In the genomic region with DNA sequence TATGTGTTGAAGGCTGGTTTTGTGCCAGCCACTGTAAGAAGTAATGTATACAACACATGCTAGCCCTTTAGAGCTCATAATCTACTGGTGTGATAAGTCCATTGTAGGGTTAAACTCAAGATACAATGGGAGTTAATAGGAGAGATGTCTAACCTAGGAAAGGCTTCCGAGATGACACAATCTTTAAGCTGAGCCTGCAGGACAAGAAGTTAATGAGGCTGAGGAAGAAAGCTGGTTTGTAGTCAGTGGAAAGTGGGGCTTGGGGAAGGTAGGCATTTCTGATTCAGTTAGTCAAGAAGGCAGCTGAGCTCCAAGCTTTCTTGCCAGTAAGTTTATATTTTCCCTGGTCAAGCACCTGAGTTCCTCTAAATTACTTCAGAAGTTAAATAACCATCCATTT, we compare ENCODE assay signal across 17 cellular contexts.
DNase-seq lines count a peak whose midpoint lies in the region; ATAC-seq and TF ChIP-seq lines count a peak whose summit lies in the region.
"Had no signal": no experiment of that assay in that cellular context is flagged by ENCODE, and none has a peak within 500 bp of the region (broad histone marks: within the 10 kb centered on the region; RNA-seq: fewer than 3 reads in every experiment).

No MANE protein-coding gene starts in this region.

- POLR2A ChIA-PET in MCF 10A (lab: Yijun Ruan, JAX): interaction anchor here (1.1 to 1.2 kb wide), 2 partner anchors 14 to 83 kb away, joined by 4 to 5 read pairs; partner anchors contain the start of gene TGFBR2

- no peaks in the 10 kb centered on the region for H3K9me3 Mint-ChIP-seq in MCF 10A (ENCODE audit: unreplicated experiment)
- H3K9me3 Mint-ChIP-seq: GM23338 had no signal

- WGBS in mammary epithelial cell (ENCODE audit: low coverage, missing lambda C conversion rate): 100% methylated on average over 1 of the region's 1 CpG
- WGBS in smooth muscle cell (ENCODE audit: low lambda C conversion rate): 52% methylated on average over 1 of the region's 1 CpG

- no peaks in the 10 kb centered on the region for H3K36me3 ChIP-seq in mammary epithelial cell (ENCODE audit: insufficient read depth, low read length)
- H3K36me3 ChIP-seq in smooth muscle cell (ENCODE audit: low read depth): no peaks in the 10 kb centered on the region

- no peak overlapping the region for H3K27ac Mint-ChIP-seq in MCF 10A (ENCODE audit: low read depth, unreplicated experiment)
- H3K27ac Mint-ChIP-seq: CD4-positive, CD25-positive, alpha-beta regulatory T cell; CD8-positive, alpha-beta memory T cell; GM23338 had no signal

- H3K4me1 ChIP-seq in mammary epithelial cell (ENCODE audit: insufficient read depth, low read length) (peaks cover 11% of the 10 kb centered on the region), smooth muscle cell (ENCODE audit: low read depth) (no peaks in the 10 kb centered on the region)

- DNase-seq in mammary epithelial cell (no peak), MCF 10A (ENCODE audit: unreplicated experiment) (no peak), kidney tubule cell (ENCODE audit: low spot score) (peak; percentile 25), smooth muscle cell (lab: John Stamatoyannopoulos, UW; ENCODE audit: unreplicated experiment) (no peak), NK-92 (lab: John Stamatoyannopoulos, UW; ENCODE audit: unreplicated experiment) (no peak), posterior vena cava (ENCODE audit: low spot score) (no peak)
- DNase-seq: C1 segment of cervical spinal cord; CD4-positive, CD25-positive, alpha-beta regulatory T cell; CD8-positive, alpha-beta memory T cell; COR-L47; HCEC 1CT had no signal

- H3K27me3 ChIP-seq in mammary epithelial cell (ENCODE audit: insufficient read depth, low read length) (no peaks in the 10 kb centered on the region), smooth muscle cell (ENCODE audit: low read depth) (no peaks in the 10 kb centered on the region)

- H3K9ac ChIP-seq in mammary epithelial cell (ENCODE audit: insufficient read depth, low read length) (no peak overlapping the region), smooth muscle cell (ENCODE audit: low read depth) (no peak overlapping the region)

- H4K20me1 ChIP-seq in mammary epithelial cell (ENCODE audit: insufficient read depth, low read length) (no peaks in the 10 kb centered on the region), smooth muscle cell (ENCODE audit: low read depth) (no peaks in the 10 kb centered on the region)

- H3K36me3 Mint-ChIP-seq in MCF 10A (ENCODE audit: insufficient read depth, unreplicated experiment): no peaks in the 10 kb centered on the region
- H3K36me3 Mint-ChIP-seq: CD4-positive, CD25-positive, alpha-beta regulatory T cell; CD8-positive, alpha-beta memory T cell had no signal

- no peak for TF ChIP-seq CTCF in mammary epithelial cell (conservative IDR thresholded peaks at IDR 0.05 in 1 of 2, IDR thresholded peaks at IDR 0.05 in 1 of 2; ENCODE audit: extremely low read depth in 1 of 2, insufficient read depth in 1 of 2, low read depth in 1 of 2, low read length in 2 of 2)
- TF ChIP-seq CTCF in MCF 10A (IDR thresholded peaks at IDR 0.05; ENCODE audit: unreplicated experiment): no peak
- no peak for TF ChIP-seq CTCF in smooth muscle cell (IDR thresholded peaks at IDR 0.05; ENCODE audit: borderline replicate concordance, insufficient read depth, poor library complexity, severe bottlenecking)

- no peak overlapping the region for H3K4me3 Mint-ChIP-seq in MCF 10A (ENCODE audit: unreplicated experiment)
- H3K4me3 Mint-ChIP-seq: CD4-positive, CD25-positive, alpha-beta regulatory T cell; CD8-positive, alpha-beta memory T cell; GM23338 had no signal

- H3K79me2 ChIP-seq in mammary epithelial cell (ENCODE audit: insufficient read depth, low read length) (no peaks in the 10 kb centered on the region), smooth muscle cell (ENCODE audit: low read depth) (no peaks in the 10 kb centered on the region)

- no peaks in the 10 kb centered on the region for H3F3A ChIP-seq in smooth muscle cell (ENCODE audit: low read depth)

- H2AFZ ChIP-seq in mammary epithelial cell (ENCODE audit: low read depth, low read length) (peak overlapping the region; percentile 9), smooth muscle cell (ENCODE audit: low read depth) (peak overlapping the region; percentile 10)
- H2AFZ ChIP-seq: GM23338 had no signal

- no peak for ATAC-seq in HG02981 (IDR thresholded peaks at IDR 0.05; ENCODE audit: unreplicated experiment)
- ATAC-seq: A549, GM23338, K562 had no signal

- H3K27me3 Mint-ChIP-seq in MCF 10A (ENCODE audit: insufficient read depth, unreplicated experiment): no peaks in the 10 kb centered on the region

- no peak overlapping the region for H3K27ac ChIP-seq in mammary epithelial cell (ENCODE audit: insufficient read depth, low read depth, low read length)
- H3K27ac ChIP-seq in smooth muscle cell (ENCODE audit: low read depth): no peak overlapping the region
- H3K27ac ChIP-seq: 22Rv1, HL-60 had no signal

- dilution Hi-C loops in mammary epithelial cell (cut with HindIII; ENCODE audit: low sequenced_read_pairs): no loop called here

- intact Hi-C loops in mammary epithelial cell (cut with micrococcal nuclease): no loop called here
- intact Hi-C loops in MCF 10A (cut with micrococcal nuclease): no loop called here
- intact Hi-C loops in posterior vena cava (cut with DNase I): no loop called here

- in situ Hi-C loops in mammary epithelial cell (cut with MboI; ENCODE audit: low sequenced_read_pairs in 2 of 2): no loop called here

- no peak overlapping the region for H3K4me2 ChIP-seq in mammary epithelial cell (ENCODE audit: insufficient read depth, low read depth, low read length)
- H3K4me2 ChIP-seq in smooth muscle cell: no peak overlapping the region
- H3K4me2 ChIP-seq: A549, GM23338 had no signal

- peaks cover 33% of the 10 kb centered on the region for H3K4me1 Mint-ChIP-seq in MCF 10A (ENCODE audit: insufficient read depth, unreplicated experiment)

- CTCF ChIA-PET in mammary epithelial cell (lab: Charles Lee; ENCODE audit: low non-redundant PET) (no interaction called here), MCF 10A (lab: Yijun Ruan, JAX) (interaction anchor here (0.5 to 1.9 kb wide), 4 partner anchors 9 to 170 kb away, joined by 3 to 6 read pairs (median 4); no protein-coding TSS in a partner anchor)

- no peak overlapping the region for H3K4me3 ChIP-seq in mammary epithelial cell (replicated peaks in 1 of 3; ENCODE audit: insufficient read depth in 1 of 3, low read depth in 2 of 3, low read length in 3 of 3)
- H3K4me3 ChIP-seq in smooth muscle cell: no peak overlapping the region
- H3K4me3 ChIP-seq: A549, GM23338, K562 had no signal

- no peaks in the 10 kb centered on the region for H3K9me3 ChIP-seq in mammary epithelial cell (replicated peaks; ENCODE audit: insufficient read depth, low read length)
- no peaks in the 10 kb centered on the region for H3K9me3 ChIP-seq in smooth muscle cell (replicated peaks; ENCODE audit: low read depth)
- H3K9me3 ChIP-seq: A549 had no signal

- BruUV-seq in mammary epithelial cell (replicated peaks; lab: Mats Ljungman, UMichigan) (no TSS peak), MCF 10A (replicated peaks; lab: Mats Ljungman, UMichigan) (no TSS peak)
